23 cellular contexts compared by ENCODE assay signal in genomic region chr21:46399129-46399528, GRCh38.
"Had no signal": no experiment of that assay in that cellular context is flagged by ENCODE, and none has a peak within 500 bp of the region (broad histone marks: within the 10 kb centered on the region; RNA-seq: fewer than 3 reads in every experiment).

No MANE protein-coding gene starts in this region.

- DNase-seq: activated CD4-positive, alpha-beta T cell treated with anti-CD3 and anti-CD28 coated beads, Interleukin-2, amount 50 U/mL, for 1 hour; activated CD4-positive, CD25-positive, alpha-beta regulatory T cell treated with anti-CD3 and anti-CD28 coated beads, Interleukin-2, amount 50 U/mL, for 72 hours; activated naive CD4-positive, alpha-beta T cell treated with Interleukin-2 at 50 U/mL for 16 hours; activated naive CD8-positive, alpha-beta T cell treated with anti-CD3 and anti-CD28 coated beads, Interleukin-2, amount 10 ng/mL, durations not matched to agents 7 days and 5 days; activated T-cell treated with anti-CD3 and anti-CD28 coated beads, Interleukin-2, amount 50 U/mL, for 24 hours; amygdala; central memory CD4-positive, alpha-beta T cell; effector memory CD4-positive, alpha-beta T cell; esophagus squamous epithelium; kidney; naive thymus-derived CD8-positive, alpha-beta T cell; SK-N-SH; stimulated activated CD4-positive, alpha-beta T cell treated with anti-CD3 and anti-CD28 coated beads, Interleukin-4, amount 100 ng/mL, for 24 hours; stimulated activated naive CD8-positive, alpha-beta T cell treated with anti-CD3 and anti-CD28 coated beads, Interleukin-15, amount 100 ng/mL, for 72 hours; tibial artery; WERI-Rb-1 had no signal

- ATAC-seq: left lung; naive thymus-derived CD8-positive, alpha-beta T cell; stimulated activated naive CD8-positive, alpha-beta T cell treated with anti-CD3 and anti-CD28 coated beads, Interleukin-15, amount 100 ng/mL, for 72 hours had no signal

- H3K9me3 ChIP-seq: esophagus squamous epithelium, left lung, SK-N-SH, tibial artery had no signal

- H3K27me3 ChIP-seq: esophagus squamous epithelium, left lung, tibial artery had no signal

- H3K9me3 Mint-ChIP-seq: activated naive CD8-positive, alpha-beta T cell treated with anti-CD3 and anti-CD28 coated beads, Interleukin-2, amount 10 ng/mL, durations not matched to agents 7 days and 5 days; activated T-cell treated with anti-CD3 and anti-CD28 coated beads, Interleukin-2, amount 50 U/mL, for 24 hours; brain; mesothelial cell of epicardium; naive thymus-derived CD8-positive, alpha-beta T cell; stimulated activated naive CD8-positive, alpha-beta T cell treated with anti-CD3 and anti-CD28 coated beads, Interleukin-15, amount 100 ng/mL, for 72 hours had no signal

- H3K27ac Mint-ChIP-seq: activated naive CD8-positive, alpha-beta T cell treated with anti-CD3 and anti-CD28 coated beads, Interleukin-2, amount 10 ng/mL, durations not matched to agents 7 days and 5 days; activated T-cell treated with anti-CD3 and anti-CD28 coated beads, Interleukin-2, amount 50 U/mL, for 24 hours; mesothelial cell of epicardium; progenitor cell of endocrine pancreas had no signal

- H3K4me1 ChIP-seq: esophagus squamous epithelium, left lung, tibial artery had no signal

- H3K4me3 Mint-ChIP-seq: activated naive CD8-positive, alpha-beta T cell treated with anti-CD3 and anti-CD28 coated beads, Interleukin-2, amount 10 ng/mL, durations not matched to agents 7 days and 5 days; activated T-cell treated with anti-CD3 and anti-CD28 coated beads, Interleukin-2, amount 50 U/mL, for 24 hours; brain; mesothelial cell of epicardium; naive thymus-derived CD8-positive, alpha-beta T cell; stimulated activated naive CD8-positive, alpha-beta T cell treated with anti-CD3 and anti-CD28 coated beads, Interleukin-15, amount 100 ng/mL, for 72 hours had no signal

- H3K4me3 ChIP-seq: esophagus squamous epithelium, left lung, tibial artery had no signal

- H3K27me3 Mint-ChIP-seq: activated naive CD8-positive, alpha-beta T cell treated with anti-CD3 and anti-CD28 coated beads, Interleukin-2, amount 10 ng/mL, durations not matched to agents 7 days and 5 days; activated T-cell treated with anti-CD3 and anti-CD28 coated beads, Interleukin-2, amount 50 U/mL, for 24 hours; brain; naive thymus-derived CD8-positive, alpha-beta T cell; progenitor cell of endocrine pancreas; stimulated activated naive CD8-positive, alpha-beta T cell treated with anti-CD3 and anti-CD28 coated beads, Interleukin-15, amount 100 ng/mL, for 72 hours had no signal

- H3K4me1 Mint-ChIP-seq: mesothelial cell of epicardium; stimulated activated naive CD8-positive, alpha-beta T cell treated with anti-CD3 and anti-CD28 coated beads, Interleukin-15, amount 100 ng/mL, for 72 hours had no signal

- FAIRE-seq: colon, endothelial cell of umbilical vein, kidney, TTC549 had no signal

- H3K27ac ChIP-seq: esophagus squamous epithelium, left lung, tibial artery, WERI-Rb-1 had no signal
